In genomic region chr7:44200699-44201461, GRCh38 we compare ENCODE assay signal across 8 cellular contexts. TPM values are rescaled to one million over a fixed set of nuclear protein-coding genes. Genes with fewer than 3 reads are reported as not detected.
DNase-seq lines count a peak whose midpoint lies in the region; ATAC-seq and TF ChIP-seq lines count a peak whose summit lies in the region.

Gene YKT6 (plus strand): TSS chr7:44200978. CDS start chr7:44201136, 158 bp downstream.

- H3K27ac ChIP-seq in SK-N-SH (ENCODE audit: low read depth in 2 of 2, low read length in 1 of 2) (peak within 1 kb of the TSS; percentile 80 to 85), testis (peak within 1 kb of the TSS in 1 of 2 donors; percentile 66)

- peak within 1 kb of the TSS; percentile 87 for H3K4me3 Mint-ChIP-seq in activated naive CD4-positive, alpha-beta T cell treated with anti-CD3 and anti-CD28 coated beads, Interleukin-2, amount 50 U/mL, for 24 hours

- peaks cover 36% of the 10 kb centered on the region for H3K4me1 Mint-ChIP-seq in activated naive CD4-positive, alpha-beta T cell treated with anti-CD3 and anti-CD28 coated beads, Interleukin-2, amount 50 U/mL, for 24 hours

- peaks cover 27 to 28% of the 10 kb centered on the region in 2 experiments for H3K36me3 ChIP-seq in SK-N-SH (replicated peaks in 1 of 2; ENCODE audit: control insufficient read depth in 1 of 2, insufficient read depth in 2 of 2, low read length in 1 of 2)
- H3K36me3 ChIP-seq in testis (ENCODE audit: low read depth, missing control alignments): no peaks in the 10 kb centered on the region

- TF ChIP-seq POLR2A in testis (IDR thresholded peaks at IDR 0.05): no peak

- peak; percentile 31; the same call in 1 of the 2 replicates for TF ChIP-seq RAD21 in SK-N-SH (IDR thresholded peaks at IDR 0.05; ENCODE audit: low read length)

- no peaks in the 10 kb centered on the region for H3K9me3 Mint-ChIP-seq in activated naive CD4-positive, alpha-beta T cell treated with anti-CD3 and anti-CD28 coated beads, Interleukin-2, amount 50 U/mL, for 24 hours

- H3K36me3 Mint-ChIP-seq in activated naive CD4-positive, alpha-beta T cell treated with anti-CD3 and anti-CD28 coated beads, Interleukin-2, amount 50 U/mL, for 24 hours: peaks cover 6% of the 10 kb centered on the region

- H3K79me2 ChIP-seq in SK-N-SH (ENCODE audit: insufficient read depth): peaks cover 52% of the 10 kb centered on the region

- POLR2A ChIA-PET in SK-N-SH (lab: Yijun Ruan, JAX): interaction anchor here (0.6 to 1.8 kb wide), 13 partner anchors 12 to 684 kb away, joined by 3 to 8 read pairs (median 4); partner anchors contain the start of genes DBNL, NUDCD3 and POLD2

- peak within 1 kb of the TSS; percentile 97 for H3K9ac ChIP-seq in SK-N-SH

- H3K4me3 ChIP-seq in SK-N-SH (ENCODE audit: low read depth in 2 of 2, low read length in 1 of 2) (peak within 1 kb of the TSS; percentile 92 to 99), testis (peak within 1 kb of the TSS; percentile 89 to 98)

- peaks cover 6% of the 10 kb centered on the region; the same call in 1 of the 2 replicates for H3K27me3 ChIP-seq in SK-N-SH (ENCODE audit: insufficient read depth)
- H3K27me3 ChIP-seq in testis: no peaks in the 10 kb centered on the region

- H3K9me2 ChIP-seq in SK-N-SH: no peaks in the 10 kb centered on the region

- peak; percentile 41 for TF ChIP-seq CTCF in GM10266 (IDR thresholded peaks at IDR 0.05; ENCODE audit: control insufficient read depth, insufficient read depth, low read depth, missing control alignments)
- peak; percentile 69 for TF ChIP-seq CTCF in SK-N-SH (IDR thresholded peaks at IDR 0.05)
- peak in 2 of 3 donors; percentile 28 to 48 for TF ChIP-seq CTCF in omental fat pad (IDR thresholded peaks at IDR 0.05)
- peak; percentile 44 to 54 (median 52) for TF ChIP-seq CTCF in testis (IDR thresholded peaks at IDR 0.05)

- H2AFZ ChIP-seq in SK-N-SH (ENCODE audit: low read depth): peak within 1 kb of the TSS; percentile 84; the same call in 1 of the 2 replicates

- DNase-seq in GM10266 (ENCODE audit: extremely low spot score) (peak; percentile 99), NCI-H1048 (lab: John Stamatoyannopoulos, UW) (peak; percentile 95), SK-N-SH (peak; percentile 99), glomerular visceral epithelial cell (ENCODE audit: extremely low spot score) (peak; percentile 95), omental fat pad (ENCODE audit: low spot score) (peak; percentile 74), testis (peak; percentile 98)

- peak within 1 kb of the TSS; percentile 93 for H3K4me2 ChIP-seq in SK-N-SH

- WGBS in SK-N-SH (ENCODE audit: low lambda C conversion rate): 1% methylated on average over 41 of the region's 58 CpGs
- WGBS in testis, 2 donors: 1 to 2% methylated on average over 23 to 52 of the region's 58 CpGs

- H3K27ac Mint-ChIP-seq in activated naive CD4-positive, alpha-beta T cell treated with anti-CD3 and anti-CD28 coated beads, Interleukin-2, amount 50 U/mL, for 24 hours: peak within 1 kb of the TSS; percentile 4

- ATAC-seq in HG02588 (IDR thresholded peaks at IDR 0.05; ENCODE audit: unreplicated experiment) (peak; percentile 99), omental fat pad (ENCODE audit: low FRiP score) (peak; percentile 98)

- CTCF ChIA-PET in SK-N-SH (lab: Yijun Ruan, JAX): interaction anchor here (0.6 to 3.2 kb wide), 27 partner anchors 9 to 935 kb away, joined by 3 to 32 read pairs (median 4); partner anchors contain the start of gene POLD2

- H3K4me1 ChIP-seq in SK-N-SH (ENCODE audit: control insufficient read depth in 1 of 2, insufficient read depth in 2 of 2, low read depth in 1 of 2, low read length in 1 of 2): peaks cover 5 to 16% of the 10 kb centered on the region in 2 experiments; a peak in 2 of 4 replicates
- no peaks in the 10 kb centered on the region for H3K4me1 ChIP-seq in testis

- intact Hi-C loops in testis (cut with DNase I; ENCODE audit: low total_unique reads): no loop called here

- H3K9me3 ChIP-seq in SK-N-SH: no peaks in the 10 kb centered on the region
- H3K9me3 ChIP-seq in testis: no peaks in the 10 kb centered on the region

- H3K27me3 Mint-ChIP-seq in activated naive CD4-positive, alpha-beta T cell treated with anti-CD3 and anti-CD28 coated beads, Interleukin-2, amount 50 U/mL, for 24 hours: peaks cover 2% of the 10 kb centered on the region

- TF ChIP-seq EP300 in SK-N-SH (IDR thresholded peaks at IDR 0.05; ENCODE audit: borderline replicate concordance in 1 of 2, low read depth in 1 of 2, low read length in 1 of 2): no peak; a peak in 1 of 4 replicates

- H4K20me1 ChIP-seq in SK-N-SH (ENCODE audit: insufficient read depth): peaks cover 45% of the 10 kb centered on the region

- H3F3A ChIP-seq in SK-N-SH (replicated peaks; ENCODE audit: insufficient read depth): peaks cover 2% of the 10 kb centered on the region

TF ChIP-seq in SK-N-SH, 30 proteins besides CTCF, POLR2A, EP300 and RAD21 (continues in another document):
- TF ChIP-seq RXRA (IDR thresholded peaks at IDR 0.05; ENCODE audit: borderline replicate concordance, low read depth) (no peak), USF1 (IDR thresholded peaks at IDR 0.05; ENCODE audit: borderline replicate concordance, low read depth) (0 out of 2 replicates have a peak, but pooled peaks have one; percentile 20), GATA2 (CRISPR knock-in tag; IDR thresholded peaks at IDR 0.05) (no peak), MXI1 (IDR thresholded peaks at IDR 0.05; ENCODE audit: low read depth, low read length) (peak; percentile 90), EZH2phosphoT487 (IDR thresholded peaks at IDR 0.05; ENCODE audit: borderline replicate concordance, low read depth) (no peak), RFX5 (IDR thresholded peaks at IDR 0.05; ENCODE audit: low read length) (peak; percentile 62), MAX (IDR thresholded peaks at IDR 0.05; ENCODE audit: low read depth) (peak; percentile 95), NRF1 (IDR thresholded peaks at IDR 0.05; ENCODE audit: low read depth, low read length) (no peak), TEAD4 (IDR thresholded peaks at IDR 0.05; ENCODE audit: borderline replicate concordance, insufficient read depth) (no peak), PBX3 (IDR thresholded peaks at IDR 0.05) (no peak), YY1 (IDR thresholded peaks at IDR 0.05; ENCODE audit: low read depth) (0 out of 2 replicates have a peak, but pooled peaks have one; percentile 32), TAF1 (IDR thresholded peaks at IDR 0.05; ENCODE audit: borderline replicate concordance, low read depth, low read length) (peak; percentile 99), FOXM1 (IDR thresholded peaks at IDR 0.05; ENCODE audit: low read depth) (no peak), FOXJ3 (CRISPR knock-in tag; IDR thresholded peaks at IDR 0.05) (no peak), TCF12 (IDR thresholded peaks at IDR 0.05) (peak; percentile 39; the same call in 1 of the 2 replicates), ZBTB33 (IDR thresholded peaks at IDR 0.05; ENCODE audit: borderline replicate concordance, low read depth) (no peak), USF2 (IDR thresholded peaks at IDR 0.05; ENCODE audit: borderline replicate concordance, low read depth, low read length) (no peak)

RNA-seq across cellular contexts. Expression of gene YKT6, which starts in this region (rescaled TPM):
- polyA plus RNA-seq in SK-N-SH (2012; rRNA removed) (170 and 213 TPM in 2 replicates), testis (ENCODE audit: insufficient read depth, low read depth, low replicate concordance) (85.9 TPM)
- polyA plus RNA-seq in SK-N-SH (2012; cell fraction: cytosol; rRNA removed): 121 and 165 TPM in 2 replicates
- polyA plus RNA-seq in SK-N-SH (2012; cell fraction: nucleus; rRNA removed): 211 and 221 TPM in 2 replicates
- total RNA-seq in omental fat pad (10 to 100 TPM; 48.3 to 75.8 (median 54.4) TPM), testis (10 to 100 TPM; 66.5 to 72.3 TPM)
